Comparison of ENCODE assay signal across 28 cellular contexts in genomic region chr1:156401175-156401574, GRCh38. TPM values are rescaled to one million over a fixed set of nuclear protein-coding genes. Genes with fewer than 3 reads are reported as not detected.
"Had no signal": no experiment of that assay in that cellular context is flagged by ENCODE, and none has a peak within 500 bp of the region (broad histone marks: within the 10 kb centered on the region; RNA-seq: fewer than 3 reads in every experiment).

No MANE protein-coding gene starts in this region.

- H3K4me1 ChIP-seq: breast epithelium, esophagus muscularis mucosa, prostate gland, right atrium auricular region, upper lobe of right lung had no signal

- H3K9me3 Mint-ChIP-seq: activated CD4-positive, alpha-beta T cell treated with anti-CD3 and anti-CD28 coated beads, Interleukin-2, amount 10 ng/mL, durations not matched to agents 24 days and 14 days; activated CD8-positive, alpha-beta T cell treated with anti-CD3 and anti-CD28 coated beads for 36 hours; activated naive CD4-positive, alpha-beta T cell treated with anti-CD3 and anti-CD28 coated beads, Interleukin-2, amount 10 ng/mL, durations not matched to agents 7 days and 5 days; activated naive CD8-positive, alpha-beta T cell treated with anti-CD3 and anti-CD28 coated beads, Interleukin-2, amount 50 U/mL, for 24 hours; activated T-cell treated with anti-CD3 and anti-CD28 coated beads, Interleukin-2, amount 50 U/mL, for 24 hours; dendritic cell treated with granulocyte-macrophage colony-stimulating factor and Interleukin-4, amounts not matched to agents 40 ng/mL and 50 ng/mL, for 4 days; nephron; stimulated activated naive CD8-positive, alpha-beta T cell treated with anti-CD3 and anti-CD28 coated beads, Interleukin-15, amount 100 ng/mL, for 72 hours had no signal

- H3K4me3 ChIP-seq: breast epithelium, esophagus muscularis mucosa, hepatocyte, lung, prostate gland, right atrium auricular region, thoracic aorta, upper lobe of right lung had no signal

- H3K9me3 ChIP-seq: breast epithelium, esophagus muscularis mucosa, prostate gland, right atrium auricular region, thoracic aorta, upper lobe of right lung had no signal

- H3K36me3 ChIP-seq: breast epithelium, esophagus muscularis mucosa, prostate gland, right atrium auricular region, thoracic aorta, upper lobe of right lung had no signal

- H3K36me3 Mint-ChIP-seq: activated naive CD4-positive, alpha-beta T cell treated with anti-CD3 and anti-CD28 coated beads, Interleukin-2, amount 10 ng/mL, durations not matched to agents 7 days and 5 days had no signal

- H3K4me1 Mint-ChIP-seq: activated CD4-positive, alpha-beta T cell treated with anti-CD3 and anti-CD28 coated beads, Interleukin-2, amount 10 ng/mL, durations not matched to agents 24 days and 14 days; activated naive CD4-positive, alpha-beta T cell treated with anti-CD3 and anti-CD28 coated beads, Interleukin-2, amount 10 ng/mL, durations not matched to agents 7 days and 5 days; nephron; stimulated activated naive CD8-positive, alpha-beta T cell treated with anti-CD3 and anti-CD28 coated beads, Interleukin-15, amount 100 ng/mL, for 72 hours had no signal

- ATAC-seq: activated CD8-positive, alpha-beta T cell treated with anti-CD3 and anti-CD28 coated beads for 36 hours; activated naive CD8-positive, alpha-beta T cell treated with anti-CD3 and anti-CD28 coated beads, Interleukin-2, amount 50 U/mL, for 24 hours; left lobe of liver; stimulated activated naive CD8-positive, alpha-beta T cell treated with anti-CD3 and anti-CD28 coated beads, Interleukin-15, amount 100 ng/mL, for 72 hours; upper lobe of right lung had no signal

- H3K4me3 Mint-ChIP-seq: activated CD4-positive, alpha-beta T cell treated with anti-CD3 and anti-CD28 coated beads, Interleukin-2, amount 10 ng/mL, durations not matched to agents 24 days and 14 days; activated CD8-positive, alpha-beta T cell treated with anti-CD3 and anti-CD28 coated beads for 36 hours; activated naive CD4-positive, alpha-beta T cell treated with anti-CD3 and anti-CD28 coated beads, Interleukin-2, amount 10 ng/mL, durations not matched to agents 7 days and 5 days; activated naive CD8-positive, alpha-beta T cell treated with anti-CD3 and anti-CD28 coated beads, Interleukin-2, amount 50 U/mL, for 24 hours; activated T-cell treated with anti-CD3 and anti-CD28 coated beads, Interleukin-2, amount 50 U/mL, for 24 hours; dendritic cell treated with granulocyte-macrophage colony-stimulating factor and Interleukin-4, amounts not matched to agents 40 ng/mL and 50 ng/mL, for 4 days; nephron; stimulated activated naive CD8-positive, alpha-beta T cell treated with anti-CD3 and anti-CD28 coated beads, Interleukin-15, amount 100 ng/mL, for 72 hours had no signal

- H3K27ac Mint-ChIP-seq: activated CD4-positive, alpha-beta T cell treated with anti-CD3 and anti-CD28 coated beads, Interleukin-2, amount 10 ng/mL, durations not matched to agents 24 days and 14 days; activated CD8-positive, alpha-beta T cell treated with anti-CD3 and anti-CD28 coated beads for 36 hours; activated naive CD4-positive, alpha-beta T cell treated with anti-CD3 and anti-CD28 coated beads, Interleukin-2, amount 10 ng/mL, durations not matched to agents 7 days and 5 days; activated naive CD8-positive, alpha-beta T cell treated with anti-CD3 and anti-CD28 coated beads, Interleukin-2, amount 50 U/mL, for 24 hours; activated T-cell treated with anti-CD3 and anti-CD28 coated beads, Interleukin-2, amount 50 U/mL, for 24 hours; dendritic cell treated with granulocyte-macrophage colony-stimulating factor and Interleukin-4, amounts not matched to agents 40 ng/mL and 50 ng/mL, for 4 days; nephron had no signal

- H3K27me3 ChIP-seq: right atrium auricular region had no signal

- H3K27ac ChIP-seq: breast epithelium, esophagus muscularis mucosa, hepatocyte, prostate gland, right atrium auricular region, thoracic aorta, upper lobe of right lung had no signal

- DNase-seq: activated CD4-positive, alpha-beta T cell treated with anti-CD3 and anti-CD28 coated beads, Interleukin-2, amount 10 ng/mL, durations not matched to agents 24 days and 14 days; activated CD4-positive, CD25-positive, alpha-beta regulatory T cell; activated CD8-positive, alpha-beta T cell treated with anti-CD3 and anti-CD28 coated beads for 36 hours; activated naive CD4-positive, alpha-beta T cell treated with anti-CD3 and anti-CD28 coated beads, Interleukin-2, amount 10 ng/mL, durations not matched to agents 7 days and 5 days; activated naive CD8-positive, alpha-beta T cell treated with anti-CD3 and anti-CD28 coated beads, Interleukin-2, amount 50 U/mL, for 24 hours; activated T-cell treated with anti-CD3 and anti-CD28 coated beads, Interleukin-2, amount 50 U/mL, for 24 hours; aorta; cerebellar nuclear complex; effector memory CD4-positive, alpha-beta T cell; stimulated activated CD4-positive, alpha-beta T cell treated with anti-CD3 and anti-CD28 coated beads, Interleukin-2, amount 100 ng/mL, for 24 hours; stimulated activated naive CD8-positive, alpha-beta T cell treated with anti-CD3 and anti-CD28 coated beads, Interleukin-15, amount 100 ng/mL, for 72 hours; T1000; upper lobe of right lung had no signal

RNA-seq across cellular contexts. Expression of gene RHBG, which starts 32.2 kb away (rescaled TPM):
- total RNA-seq: activated CD4-positive, alpha-beta T cell treated with anti-CD3 and anti-CD28 coated beads, Interleukin-2, amount 10 ng/mL, durations not matched to agents 24 days and 14 days; activated CD8-positive, alpha-beta T cell treated with anti-CD3 and anti-CD28 coated beads for 36 hours; aorta; breast epithelium; endothelial cell of umbilical vein; esophagus muscularis mucosa; glomerular endothelial cell; omental fat pad; right atrium auricular region; skeletal muscle tissue; T-helper 1 cell treated with Interleukin-12 subunit alpha and Interleukin-12 subunit beta and Interleukin-4 antibody, amounts not matched to agents 30 ng/mL and 1 ng/mL, for 36 hours; thoracic aorta; upper lobe of right lung had no signal
- polyA plus RNA-seq: aorta, endothelial cell of umbilical vein, lung had no signal
